In the genomic region with DNA sequence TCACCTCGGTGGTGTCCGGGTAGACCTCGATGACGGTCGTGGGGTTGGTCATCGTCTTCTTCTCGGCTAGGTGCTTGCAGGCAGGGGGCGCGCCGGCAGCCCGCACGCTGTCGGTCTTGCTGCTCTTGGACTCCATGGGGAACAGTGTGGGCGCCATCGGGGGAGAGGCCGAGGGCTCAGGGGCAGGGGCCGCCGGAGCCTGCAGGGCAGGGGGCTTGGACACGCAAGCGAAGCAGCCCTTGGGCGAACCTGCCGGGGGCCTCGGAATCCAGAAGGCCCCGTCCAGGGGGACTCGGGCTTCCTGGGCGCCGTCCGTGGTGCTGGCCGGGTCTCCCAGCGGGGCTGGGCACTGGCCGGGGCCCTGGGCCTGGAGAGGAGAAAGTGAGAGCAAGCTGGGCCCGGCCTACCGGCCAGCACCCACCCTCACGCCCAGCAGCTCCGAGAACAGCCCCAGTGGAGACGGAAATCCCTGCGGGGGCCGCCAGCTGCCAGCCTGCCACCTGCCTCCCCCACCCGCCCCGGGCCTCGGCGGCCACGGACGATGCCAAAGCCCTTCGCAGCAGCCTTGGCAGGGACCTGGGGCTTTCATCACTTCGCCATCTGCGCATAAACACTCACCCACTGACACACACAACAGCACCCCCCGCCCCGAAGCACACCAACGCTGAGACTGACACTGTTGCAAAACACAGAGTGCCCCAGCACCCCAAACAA, we compare ENCODE assay signal across 1 cellular context.
TF ChIP-seq lines count a peak whose summit lies in the region.

No MANE protein-coding gene starts in this region.

TF ChIP-seq in HEK293, 187 proteins besides CTCF, POLR2A, EP300 and RAD21:
- TF ChIP-seq, protein P1, sequence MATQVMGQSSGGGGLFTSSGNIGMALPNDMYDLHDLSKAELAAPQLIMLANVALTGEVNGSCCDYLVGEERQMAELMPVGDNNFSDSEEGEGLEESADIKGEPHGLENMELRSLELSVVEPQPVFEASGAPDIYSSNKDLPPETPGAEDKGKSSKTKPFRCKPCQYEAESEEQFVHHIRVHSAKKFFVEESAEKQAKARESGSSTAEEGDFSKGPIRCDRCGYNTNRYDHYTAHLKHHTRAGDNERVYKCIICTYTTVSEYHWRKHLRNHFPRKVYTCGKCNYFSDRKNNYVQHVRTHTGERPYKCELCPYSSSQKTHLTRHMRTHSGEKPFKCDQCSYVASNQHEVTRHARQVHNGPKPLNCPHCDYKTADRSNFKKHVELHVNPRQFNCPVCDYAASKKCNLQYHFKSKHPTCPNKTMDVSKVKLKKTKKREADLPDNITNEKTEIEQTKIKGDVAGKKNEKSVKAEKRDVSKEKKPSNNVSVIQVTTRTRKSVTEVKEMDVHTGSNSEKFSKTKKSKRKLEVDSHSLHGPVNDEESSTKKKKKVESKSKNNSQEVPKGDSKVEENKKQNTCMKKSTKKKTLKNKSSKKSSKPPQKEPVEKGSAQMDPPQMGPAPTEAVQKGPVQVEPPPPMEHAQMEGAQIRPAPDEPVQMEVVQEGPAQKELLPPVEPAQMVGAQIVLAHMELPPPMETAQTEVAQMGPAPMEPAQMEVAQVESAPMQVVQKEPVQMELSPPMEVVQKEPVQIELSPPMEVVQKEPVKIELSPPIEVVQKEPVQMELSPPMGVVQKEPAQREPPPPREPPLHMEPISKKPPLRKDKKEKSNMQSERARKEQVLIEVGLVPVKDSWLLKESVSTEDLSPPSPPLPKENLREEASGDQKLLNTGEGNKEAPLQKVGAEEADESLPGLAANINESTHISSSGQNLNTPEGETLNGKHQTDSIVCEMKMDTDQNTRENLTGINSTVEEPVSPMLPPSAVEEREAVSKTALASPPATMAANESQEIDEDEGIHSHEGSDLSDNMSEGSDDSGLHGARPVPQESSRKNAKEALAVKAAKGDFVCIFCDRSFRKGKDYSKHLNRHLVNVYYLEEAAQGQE (tag by site-specific recombination; IDR thresholded peaks at IDR 0.05): peak; percentile 42; the same call in 1 of the 2 replicates
- TF ChIP-seq ZSCAN5A (tag by site-specific recombination; IDR thresholded peaks at IDR 0.05) (no peak), ZNF76 (tag by site-specific recombination; IDR thresholded peaks at IDR 0.05; ENCODE audit: borderline replicate concordance, low read depth) (no peak)
